8 cellular contexts compared by ENCODE assay signal in the genomic region with DNA sequence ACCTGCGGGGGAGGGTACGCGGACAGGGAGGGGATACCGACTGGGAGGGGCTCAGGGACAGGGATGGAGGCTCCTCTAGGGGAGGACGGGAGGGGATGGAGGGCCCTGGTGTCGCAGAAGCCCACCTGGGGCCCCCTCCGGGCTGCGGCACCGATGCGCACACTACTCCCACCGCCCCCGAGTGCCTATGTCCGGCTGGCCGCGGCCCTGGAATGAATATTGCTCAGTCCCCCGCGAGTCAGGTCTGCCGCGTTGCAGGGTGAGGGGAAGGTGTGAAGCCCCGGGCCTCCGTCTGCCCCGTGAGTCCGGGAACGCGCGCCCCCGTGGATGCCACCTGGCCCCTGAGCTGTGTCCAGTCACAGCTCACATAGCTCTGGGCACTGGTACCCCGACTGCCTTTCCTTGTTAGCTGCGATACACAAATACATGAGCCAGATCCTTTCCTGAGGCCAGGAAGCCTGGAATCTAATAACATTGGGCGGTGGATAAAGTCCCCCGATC. TPM values are rescaled to one million over a fixed set of nuclear protein-coding genes. Genes with fewer than 3 reads are reported as not detected.
DNase-seq lines count a peak whose midpoint lies in the region; ATAC-seq and TF ChIP-seq lines count a peak whose summit lies in the region.

No MANE protein-coding gene starts in this region.

- H4K20me1 ChIP-seq in osteoblast (ENCODE audit: insufficient read depth, low read length): no peaks in the 10 kb centered on the region

- H3K27me3 ChIP-seq in osteoblast (ENCODE audit: insufficient read depth, low read length): peaks cover 30% of the 10 kb centered on the region

- peaks cover 6% of the 10 kb centered on the region for H3K4me1 ChIP-seq in osteoblast (ENCODE audit: insufficient read depth, low read length)

- no peak overlapping the region for H3K27ac ChIP-seq in osteoblast (ENCODE audit: low read depth, low read length)

- peak overlapping the region; percentile 87 for H3K4me2 ChIP-seq in osteoblast (ENCODE audit: insufficient read depth, low read length)

- peak overlapping the region; percentile 47 for H3K4me3 ChIP-seq in epithelial cell of proximal tubule (ENCODE audit: low read depth, low read length)
- H3K4me3 ChIP-seq in osteoblast (ENCODE audit: insufficient read depth, low read length): peak overlapping the region; percentile 72

- DNase-seq in Daoy (ENCODE audit: low read depth) (peak; percentile 23), SK-N-DZ (ENCODE audit: low spot score) (peak; percentile 35), epithelial cell of proximal tubule (ENCODE audit: low read depth) (no peak), osteoblast (ENCODE audit: insufficient read length, low spot score, missing footprints) (peak; percentile 56), NCI-H345 (lab: John Stamatoyannopoulos, UW) (no peak), NCI-H524 treated with DMSO at 0.1 percent for 48 hours (lab: John Stamatoyannopoulos, UW) (no peak)
- no peak for DNase-seq in central memory CD4-positive, alpha-beta T cell

- no peak for ATAC-seq in HG03354 (IDR thresholded peaks at IDR 0.05; ENCODE audit: poor library complexity, severe bottlenecking, unreplicated experiment)

- H2AFZ ChIP-seq in osteoblast (ENCODE audit: low read length): peak overlapping the region; percentile 86

- no peaks in the 10 kb centered on the region for H3K79me2 ChIP-seq in osteoblast (ENCODE audit: insufficient read depth, low read length)

- no peaks in the 10 kb centered on the region for H3K9me3 ChIP-seq in osteoblast (ENCODE audit: low read depth, low read length)

- TF ChIP-seq CTCF in epithelial cell of proximal tubule (conservative IDR thresholded peaks at IDR 0.05; ENCODE audit: low read depth, low read length) (no peak), osteoblast (IDR thresholded peaks at IDR 0.05; ENCODE audit: extremely low read depth, low read depth, low read length) (no peak)

- H3K36me3 ChIP-seq in osteoblast (ENCODE audit: insufficient read depth, low read length): no peaks in the 10 kb centered on the region

RNA-seq across cellular contexts. Expression of gene PRSS3, which starts 44.5 kb away (rescaled TPM):
- 13.5 and 15.2 TPM in 2 replicates for total RNA-seq in Daoy (2014; rRNA removed; shearing (Covaris generic))
- polyA plus RNA-seq in SK-N-DZ (2014; cell fraction: cytosol; rRNA removed): 7.3 and 9.3 TPM in 2 replicates
- polyA plus RNA-seq in SK-N-DZ (2014; cell fraction: nucleus; rRNA removed): 2.3 and 2.9 TPM in 2 replicates
- total RNA-seq in epithelial cell of proximal tubule: 2.7 and 5.7 TPM in 2 replicates
- total RNA-seq in osteoblast: 2.2 and 3.5 TPM in 2 replicates

Comparison
In these comparisons a context has a peak if more than half of its experiments do, and no peak if none do; other contexts are left out.
1. DNase-seq: peak in Daoy (single experiment), SK-N-DZ (single experiment) and osteoblast (single experiment); none in epithelial cell of proximal tubule (single experiment), NCI-H345 (single experiment), central memory CD4-positive, alpha-beta T cell (single experiment) and NCI-H524 treated with DMSO at 0.1 percent for 48 hours (single experiment).